22 cellular contexts compared by ENCODE assay signal in the genomic region with DNA sequence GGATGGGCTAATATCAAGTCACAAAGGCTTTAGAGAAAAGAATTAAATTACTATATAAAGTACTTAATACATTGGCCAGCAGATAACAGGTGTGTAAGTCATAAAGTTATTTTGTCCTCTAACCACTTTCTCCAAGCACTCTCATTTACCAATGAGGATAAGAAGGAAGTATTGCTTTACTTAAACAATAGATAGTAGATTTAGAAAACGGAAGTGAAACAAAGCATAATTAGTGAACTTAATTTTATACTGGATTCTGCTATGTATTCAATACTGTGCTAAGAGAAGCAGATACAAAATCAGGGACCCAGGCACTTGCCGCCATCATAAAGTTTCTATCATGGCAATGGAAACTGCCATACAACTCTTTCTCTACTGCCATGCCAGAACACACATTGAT.
"Had no signal": no experiment of that assay in that cellular context is flagged by ENCODE, and none has a peak within 500 bp of the region (broad histone marks: within the 10 kb centered on the region; RNA-seq: fewer than 3 reads in every experiment).

No MANE protein-coding gene starts in this region.

- H3K27me3 Mint-ChIP-seq: activated CD8-positive, alpha-beta T cell treated with anti-CD3 and anti-CD28 coated beads for 36 hours; effector memory CD8-positive, alpha-beta T cell; natural killer cell treated with Interleukin-12 subunit alpha and Interleukin-12 subunit beta and Interleukin-15 and Interleukin-18, amount 100 ng/mL, for 72 hours had no signal

- H3K27ac Mint-ChIP-seq: activated CD8-positive, alpha-beta T cell treated with anti-CD3 and anti-CD28 coated beads for 36 hours; activated naive CD4-positive, alpha-beta T cell treated with anti-CD3 and anti-CD28 coated beads, Interleukin-2, amount 50 U/mL, for 24 hours; activated naive CD8-positive, alpha-beta T cell treated with anti-CD3 and anti-CD28 coated beads, Interleukin-2, amount 50 U/mL, for 24 hours; activated T-helper 2 cell treated with anti-CD3 and anti-CD28 coated beads, Interferon-gamma antibody, Interleukin-2, Interleukin-4, amounts not matched to agents 10 μg/mL and 5 μg/mL and 100 μg/mL, durations not matched to agents 14 hours and 24 hours and 36 hours; effector memory CD8-positive, alpha-beta T cell; natural killer cell treated with Interleukin-12 subunit alpha and Interleukin-12 subunit beta and Interleukin-15 and Interleukin-18, amount 100 ng/mL, for 72 hours; T-helper 2 cell treated with Interferon-gamma antibody and Interleukin-4, amounts not matched to agents 5 μg/mL and 100 μg/mL, for 36 hours had no signal

- H3K9me3 Mint-ChIP-seq: activated CD8-positive, alpha-beta T cell treated with anti-CD3 and anti-CD28 coated beads for 36 hours; activated naive CD4-positive, alpha-beta T cell treated with anti-CD3 and anti-CD28 coated beads, Interleukin-2, amount 50 U/mL, for 24 hours; activated naive CD8-positive, alpha-beta T cell treated with anti-CD3 and anti-CD28 coated beads, Interleukin-2, amount 50 U/mL, for 24 hours; activated T-cell treated with anti-CD3 and anti-CD28 coated beads, Interleukin-2, amount 50 U/mL, for 4 hours; activated T-helper 2 cell treated with anti-CD3 and anti-CD28 coated beads, Interferon-gamma antibody, Interleukin-2, Interleukin-4, amounts not matched to agents 10 μg/mL and 5 μg/mL and 100 μg/mL, durations not matched to agents 14 hours and 24 hours and 36 hours; effector memory CD8-positive, alpha-beta T cell; T-helper 2 cell treated with Interferon-gamma antibody and Interleukin-4, amounts not matched to agents 5 μg/mL and 100 μg/mL, for 36 hours had no signal

- H3K4me1 Mint-ChIP-seq: activated naive CD4-positive, alpha-beta T cell treated with anti-CD3 and anti-CD28 coated beads, Interleukin-2, amount 50 U/mL, for 24 hours; activated naive CD8-positive, alpha-beta T cell treated with anti-CD3 and anti-CD28 coated beads, Interleukin-2, amount 50 U/mL, for 24 hours had no signal

- DNase-seq: activated CD4-positive, alpha-beta T cell treated with anti-CD3 and anti-CD28 coated beads, Interleukin-2, amount 50 U/mL, for 1 hour; activated CD8-positive, alpha-beta T cell treated with anti-CD3 and anti-CD28 coated beads for 36 hours; activated naive CD8-positive, alpha-beta T cell treated with anti-CD3 and anti-CD28 coated beads, Interleukin-2, amount 50 U/mL, for 24 hours; activated T-cell treated with anti-CD3 and anti-CD28 coated beads, Interleukin-2, amount 50 U/mL, for 4 hours; amygdala; caudate nucleus; cortex of kidney; effector memory CD8-positive, alpha-beta T cell; erythroblast; gastrocnemius medialis; glutamatergic neuron; left lung; mucosa of descending colon; posterior cingulate gyrus; right cardiac atrium; stimulated activated CD4-positive, alpha-beta T cell treated with anti-CD3 and anti-CD28 coated beads, Interleukin-2, amount 100 ng/mL, for 48 hours; stimulated activated naive CD8-positive, alpha-beta T cell treated with anti-CD3 and anti-CD28 coated beads, Interleukin-15, Interleukin-2, amounts not matched to agents 100 U/mL and 50 U/mL, for 24 hours; trophoblast cell had no signal

- ATAC-seq: activated CD8-positive, alpha-beta T cell treated with anti-CD3 and anti-CD28 coated beads for 36 hours; activated naive CD8-positive, alpha-beta T cell treated with anti-CD3 and anti-CD28 coated beads, Interleukin-2, amount 50 U/mL, for 24 hours; activated T-cell treated with anti-CD3 and anti-CD28 coated beads, Interleukin-2, amount 50 U/mL, for 4 hours; effector memory CD8-positive, alpha-beta T cell; gastrocnemius medialis; left lung; mucosa of descending colon; natural killer cell treated with Interleukin-12 subunit alpha and Interleukin-12 subunit beta and Interleukin-15 and Interleukin-18, amount 100 ng/mL, for 72 hours; right cardiac atrium; stimulated activated naive CD8-positive, alpha-beta T cell treated with anti-CD3 and anti-CD28 coated beads, Interleukin-15, Interleukin-2, amounts not matched to agents 100 U/mL and 50 U/mL, for 24 hours had no signal

- H3K36me3 Mint-ChIP-seq: activated naive CD4-positive, alpha-beta T cell treated with anti-CD3 and anti-CD28 coated beads, Interleukin-2, amount 50 U/mL, for 24 hours; natural killer cell treated with Interleukin-12 subunit alpha and Interleukin-12 subunit beta and Interleukin-15 and Interleukin-18, amount 100 ng/mL, for 72 hours had no signal

- H3K4me3 Mint-ChIP-seq: activated CD8-positive, alpha-beta T cell treated with anti-CD3 and anti-CD28 coated beads for 36 hours; activated naive CD4-positive, alpha-beta T cell treated with anti-CD3 and anti-CD28 coated beads, Interleukin-2, amount 50 U/mL, for 24 hours; activated naive CD8-positive, alpha-beta T cell treated with anti-CD3 and anti-CD28 coated beads, Interleukin-2, amount 50 U/mL, for 24 hours; activated T-cell treated with anti-CD3 and anti-CD28 coated beads, Interleukin-2, amount 50 U/mL, for 4 hours; effector memory CD8-positive, alpha-beta T cell; natural killer cell treated with Interleukin-12 subunit alpha and Interleukin-12 subunit beta and Interleukin-15 and Interleukin-18, amount 100 ng/mL, for 72 hours; T-helper 2 cell treated with Interferon-gamma antibody and Interleukin-4, amounts not matched to agents 5 μg/mL and 100 μg/mL, for 36 hours had no signal
